In the genomic region with DNA sequence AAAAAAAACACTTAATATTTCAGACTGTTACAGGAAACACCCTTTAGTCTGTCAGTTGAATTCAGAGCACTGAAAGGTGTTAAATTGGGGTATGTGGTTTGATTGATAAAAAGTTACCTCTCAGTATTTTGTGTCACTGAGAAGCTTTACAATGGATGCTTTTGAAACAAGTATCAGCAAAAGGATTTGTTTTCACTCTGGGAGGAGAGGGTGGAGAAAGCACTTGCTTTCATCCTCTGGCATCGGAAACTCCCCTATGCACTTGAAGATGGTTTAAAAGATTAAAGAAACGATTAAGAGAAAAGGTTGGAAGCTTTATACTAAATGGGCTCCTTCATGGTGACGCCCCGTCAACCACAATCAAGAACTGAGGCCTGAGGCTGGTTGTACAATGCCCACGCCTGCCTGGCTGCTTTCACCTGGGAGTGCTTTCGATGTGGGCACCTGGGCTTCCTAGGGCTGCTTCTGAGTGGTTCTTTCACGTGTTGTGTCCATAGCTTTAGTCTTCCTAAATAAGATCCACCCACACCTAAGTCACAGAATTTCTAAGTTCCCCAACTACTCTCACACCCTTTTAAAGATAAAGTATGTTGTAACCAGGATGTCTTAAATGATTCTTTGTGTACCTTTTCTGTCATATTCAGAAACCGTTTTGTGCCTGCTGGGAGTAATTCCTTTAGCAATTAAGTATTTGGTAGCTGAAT, we compare ENCODE assay signal across 8 cellular contexts. TPM values are rescaled to one million over a fixed set of nuclear protein-coding genes. Genes with fewer than 3 reads are reported as not detected.
DNase-seq lines count a peak whose midpoint lies in the region; TF ChIP-seq lines count a peak whose summit lies in the region.

No MANE protein-coding gene starts in this region.

- H3K9ac ChIP-seq in HUES48 (ENCODE audit: low read depth, low read length): no peak overlapping the region

- TF ChIP-seq EP300 in esophagus muscularis mucosa (IDR thresholded peaks at IDR 0.05): no peak

- H3K27me3 ChIP-seq in HUES48 (ENCODE audit: control insufficient read depth, insufficient read depth, low read length) (no peaks in the 10 kb centered on the region), esophagus muscularis mucosa (no peaks in the 10 kb centered on the region)

- H3K36me3 ChIP-seq in HUES48 (ENCODE audit: control insufficient read depth, insufficient read depth, low read length) (peaks cover 71% of the 10 kb centered on the region), esophagus muscularis mucosa (peaks cover 39 to 74% (median 68%) of the 10 kb centered on the region in 4 donors)

- DNase-seq in activated CD8-positive, alpha-beta memory T cell treated with anti-CD3 and anti-CD28 coated beads, Interleukin-2, amount 50 U/mL, for 4 hours: peak; percentile 37
- DNase-seq in esophagus muscularis mucosa (ENCODE audit: extremely low spot score) (no peak), NCI-H2196 treated with DMSO at 0.1 percent for 48 hours (lab: John Stamatoyannopoulos, UW; ENCODE audit: unreplicated experiment) (no peak), D341Med (ENCODE audit: low spot score) (no peak), SKM-1 (lab: John Stamatoyannopoulos, UW; ENCODE audit: unreplicated experiment) (no peak), NCI-H187 treated with DMSO at 0.1 percent for 48 hours (lab: John Stamatoyannopoulos, UW) (no peak)
- peak; percentile 17 to 49 for DNase-seq in stimulated activated CD4-positive, alpha-beta T cell treated with anti-CD3 and anti-CD28 coated beads, Interleukin-4, amount 100 ng/mL, for 4 hours

- intact Hi-C loops in esophagus muscularis mucosa (cut with DNase I): no loop called here

- 64% methylated on average over 8 of the region's 8 CpGs for WGBS in esophagus muscularis mucosa

- no peak for TF ChIP-seq POLR2A in esophagus muscularis mucosa (IDR thresholded peaks at IDR 0.05; ENCODE audit: low read depth)

- H3K27ac ChIP-seq in HUES48 (ENCODE audit: low read depth, low read length) (peak overlapping the region; percentile 97), esophagus muscularis mucosa (replicated peaks in 1 of 4) (peak overlapping the region; percentile 86 to 92 (median 90))

- TF ChIP-seq CTCF in esophagus muscularis mucosa (IDR thresholded peaks at IDR 0.05): no peak

- peaks cover 11% of the 10 kb centered on the region; the same call in 1 of the 2 replicates for H3K4me1 ChIP-seq in HUES48 (ENCODE audit: control insufficient read depth, insufficient read depth, low read length)
- peaks cover 52 to 75% (median 69%) of the 10 kb centered on the region in 4 donors for H3K4me1 ChIP-seq in esophagus muscularis mucosa

- H3K9me3 ChIP-seq in HUES48 (ENCODE audit: control insufficient read depth, insufficient read depth, low read length) (no peaks in the 10 kb centered on the region), esophagus muscularis mucosa (no peaks in the 10 kb centered on the region)

- H3K4me3 ChIP-seq in HUES48 (ENCODE audit: low read depth, low read length): no peak overlapping the region
- no peak overlapping the region for H3K4me3 ChIP-seq in esophagus muscularis mucosa

RNA-seq across cellular contexts. Expression of gene TMEM43, which starts 17.9 kb away (rescaled TPM):
- total RNA-seq in esophagus muscularis mucosa: 100 to 1,000 TPM; 131 to 208 (median 179) TPM

RNA-seq across cellular contexts. Expression of gene CHCHD4, which starts 18.0 kb away (rescaled TPM):
- total RNA-seq in esophagus muscularis mucosa: 10 to 100 TPM; 21.2 to 27.0 (median 24.3) TPM

RNA-seq across cellular contexts. Expression of gene XPC, which starts 35.7 kb away (rescaled TPM):
- total RNA-seq in esophagus muscularis mucosa: 10 to 100 TPM; 28.9 to 41.9 (median 37.8) TPM

RNA-seq across cellular contexts. Expression of gene LSM3, which starts 35.9 kb away (rescaled TPM):
- 10 to 100 TPM in 2 of 4 donors, 1 to 10 TPM in 2; 8.0 to 12.0 (median 9.6) TPM for total RNA-seq in esophagus muscularis mucosa

Comparison
In these comparisons a context has a peak if more than half of its experiments do, and no peak if none do; other contexts are left out.
1. DNase-seq: peak in activated CD8-positive, alpha-beta memory T cell treated with anti-CD3 and anti-CD28 coated beads, Interleukin-2, amount 50 U/mL, for 4 hours (single experiment) and stimulated activated CD4-positive, alpha-beta T cell treated with anti-CD3 and anti-CD28 coated beads, Interleukin-4, amount 100 ng/mL, for 4 hours (2 of 2); none in esophagus muscularis mucosa (single experiment), NCI-H2196 treated with DMSO at 0.1 percent for 48 hours (single experiment), D341Med (single experiment), SKM-1 (single experiment) and NCI-H187 treated with DMSO at 0.1 percent for 48 hours (single experiment).